ENCODE assay signal across 1 cellular context in the genomic region with DNA sequence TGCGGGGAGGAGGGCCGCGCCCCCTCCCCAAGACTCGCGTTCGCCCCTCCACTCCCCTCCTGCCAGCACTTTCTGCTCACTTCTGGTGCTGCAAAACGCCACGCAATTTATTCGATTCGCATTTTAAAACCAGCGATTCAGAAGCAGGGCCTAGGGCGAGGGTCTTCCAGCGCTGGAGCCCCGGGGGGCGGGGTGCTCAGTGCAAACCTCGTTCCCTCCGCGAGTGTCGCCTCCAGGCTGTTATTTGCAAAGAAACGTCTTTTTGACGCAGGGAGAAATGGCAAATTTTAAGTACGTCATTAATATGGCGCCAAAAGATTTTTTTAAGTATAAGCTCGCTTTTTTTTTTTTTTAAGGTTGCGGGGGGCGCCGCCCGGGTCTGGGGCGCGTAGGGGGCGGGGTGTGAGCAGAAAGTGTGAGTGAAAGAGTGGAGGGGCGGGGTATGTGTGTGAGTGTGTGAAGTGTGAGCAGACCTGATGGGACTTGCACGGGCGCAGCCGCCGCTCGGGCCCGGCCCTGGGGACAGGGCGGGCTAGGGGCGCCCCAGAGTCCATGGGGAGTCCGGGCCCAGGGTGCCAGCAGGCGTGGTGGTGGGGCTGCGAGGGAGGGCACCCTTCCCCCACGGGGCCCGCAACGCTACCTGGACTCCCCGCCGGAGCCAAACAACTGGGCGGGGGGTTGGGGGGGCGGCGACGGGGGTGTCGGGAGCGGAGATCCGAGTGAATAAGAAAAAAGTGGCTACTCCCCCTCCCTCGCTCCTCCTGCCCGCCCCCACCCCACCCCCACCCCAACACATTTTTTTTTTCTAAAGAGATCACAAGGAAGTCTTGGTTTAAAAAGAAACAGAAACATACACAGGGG.
TF ChIP-seq lines count a peak whose summit lies in the region.

A gene (plus strand): TSS at position 845 of the 861 bp plus-strand sequence. CDS start 10,188 bp downstream, outside the sequence.

TF ChIP-seq in HEK293, 187 proteins besides CTCF, POLR2A, EP300 and RAD21 (continued from another document):
- TF ChIP-seq, protein P1, sequence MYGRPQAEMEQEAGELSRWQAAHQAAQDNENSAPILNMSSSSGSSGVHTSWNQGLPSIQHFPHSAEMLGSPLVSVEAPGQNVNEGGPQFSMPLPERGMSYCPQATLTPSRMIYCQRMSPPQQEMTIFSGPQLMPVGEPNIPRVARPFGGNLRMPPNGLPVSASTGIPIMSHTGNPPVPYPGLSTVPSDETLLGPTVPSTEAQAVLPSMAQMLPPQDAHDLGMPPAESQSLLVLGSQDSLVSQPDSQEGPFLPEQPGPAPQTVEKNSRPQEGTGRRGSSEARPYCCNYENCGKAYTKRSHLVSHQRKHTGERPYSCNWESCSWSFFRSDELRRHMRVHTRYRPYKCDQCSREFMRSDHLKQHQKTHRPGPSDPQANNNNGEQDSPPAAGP (tag by site-specific recombination; IDR thresholded peaks at IDR 0.05), result peak; percentile 45; the same call in 1 of the 2 replicates
- TF ChIP-seq ZNF211 (tag by site-specific recombination; IDR thresholded peaks at IDR 0.05; ENCODE audit: low read depth) (no peak), ZNF366 (tag by site-specific recombination; conservative IDR thresholded peaks at IDR 0.05) (peak; percentile 35; the same call in 1 of the 2 replicates), ZNF175 (tag by site-specific recombination; IDR thresholded peaks at IDR 0.05) (no peak), ZNF521 (tag by site-specific recombination; IDR thresholded peaks at IDR 0.05) (no peak), ZNF391 (tag by site-specific recombination; IDR thresholded peaks at IDR 0.05; ENCODE audit: borderline replicate concordance, low read depth) (peak; percentile 30; the same call in 1 of the 2 replicates), ZXDB (tag by site-specific recombination; IDR thresholded peaks at IDR 0.05) (peak; percentile 66), ZFP37 (tag by site-specific recombination; IDR thresholded peaks at IDR 0.05) (no peak), ZFHX2 (tag by site-specific recombination; conservative IDR thresholded peaks at IDR 0.05) (peak; percentile 37; the same call in 1 of the 2 replicates), ZNF621 (tag by site-specific recombination; IDR thresholded peaks at IDR 0.05) (no peak), ZEB2 (tag by site-specific recombination; IDR thresholded peaks at IDR 0.05) (peak; percentile 67), ZNF596 (tag by site-specific recombination; IDR thresholded peaks at IDR 0.05) (no peak), ZSCAN30 (tag by site-specific recombination; IDR thresholded peaks at IDR 0.05) (no peak; the same call in 1 of the 2 replicates), BCL11A (tag by site-specific recombination; IDR thresholded peaks at IDR 0.05; ENCODE audit: low read depth) (peak; percentile 66; the same call in 1 of the 2 replicates), GLI2 (tag by site-specific recombination; IDR thresholded peaks at IDR 0.05; ENCODE audit: borderline replicate concordance, low read depth) (no peak), ZFP41 (tag by site-specific recombination; IDR thresholded peaks at IDR 0.05; ENCODE audit: borderline replicate concordance) (no peak), ZIC2 (tag by site-specific recombination; IDR thresholded peaks at IDR 0.05) (peak; percentile 83), GLI4 (tag by site-specific recombination; IDR thresholded peaks at IDR 0.05) (no peak), SP7 (tag by site-specific recombination; IDR thresholded peaks at IDR 0.05) (no peak; the same call in none of the 2 replicates), BCL11B (tag by site-specific recombination; IDR thresholded peaks at IDR 0.05; ENCODE audit: low read depth) (peak; percentile 44; the same call in 1 of the 2 replicates), ZNF174 (tag by site-specific recombination; IDR thresholded peaks at IDR 0.05) (no peak), SP3 (tag by site-specific recombination; IDR thresholded peaks at IDR 0.05) (peak; percentile 55), ZNF830 (tag by site-specific recombination; IDR thresholded peaks at IDR 0.05; ENCODE audit: low read depth) (no peak), ZNF221 (tag by site-specific recombination; IDR thresholded peaks at IDR 0.05; ENCODE audit: borderline replicate concordance) (no peak), SP2 (tag by site-specific recombination; IDR thresholded peaks at IDR 0.05) (peak; percentile 65)
- TF ChIP-seq, protein P2, sequence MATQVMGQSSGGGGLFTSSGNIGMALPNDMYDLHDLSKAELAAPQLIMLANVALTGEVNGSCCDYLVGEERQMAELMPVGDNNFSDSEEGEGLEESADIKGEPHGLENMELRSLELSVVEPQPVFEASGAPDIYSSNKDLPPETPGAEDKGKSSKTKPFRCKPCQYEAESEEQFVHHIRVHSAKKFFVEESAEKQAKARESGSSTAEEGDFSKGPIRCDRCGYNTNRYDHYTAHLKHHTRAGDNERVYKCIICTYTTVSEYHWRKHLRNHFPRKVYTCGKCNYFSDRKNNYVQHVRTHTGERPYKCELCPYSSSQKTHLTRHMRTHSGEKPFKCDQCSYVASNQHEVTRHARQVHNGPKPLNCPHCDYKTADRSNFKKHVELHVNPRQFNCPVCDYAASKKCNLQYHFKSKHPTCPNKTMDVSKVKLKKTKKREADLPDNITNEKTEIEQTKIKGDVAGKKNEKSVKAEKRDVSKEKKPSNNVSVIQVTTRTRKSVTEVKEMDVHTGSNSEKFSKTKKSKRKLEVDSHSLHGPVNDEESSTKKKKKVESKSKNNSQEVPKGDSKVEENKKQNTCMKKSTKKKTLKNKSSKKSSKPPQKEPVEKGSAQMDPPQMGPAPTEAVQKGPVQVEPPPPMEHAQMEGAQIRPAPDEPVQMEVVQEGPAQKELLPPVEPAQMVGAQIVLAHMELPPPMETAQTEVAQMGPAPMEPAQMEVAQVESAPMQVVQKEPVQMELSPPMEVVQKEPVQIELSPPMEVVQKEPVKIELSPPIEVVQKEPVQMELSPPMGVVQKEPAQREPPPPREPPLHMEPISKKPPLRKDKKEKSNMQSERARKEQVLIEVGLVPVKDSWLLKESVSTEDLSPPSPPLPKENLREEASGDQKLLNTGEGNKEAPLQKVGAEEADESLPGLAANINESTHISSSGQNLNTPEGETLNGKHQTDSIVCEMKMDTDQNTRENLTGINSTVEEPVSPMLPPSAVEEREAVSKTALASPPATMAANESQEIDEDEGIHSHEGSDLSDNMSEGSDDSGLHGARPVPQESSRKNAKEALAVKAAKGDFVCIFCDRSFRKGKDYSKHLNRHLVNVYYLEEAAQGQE (tag by site-specific recombination; IDR thresholded peaks at IDR 0.05), result no peak; the same call in 1 of the 2 replicates
- TF ChIP-seq, protein P3, sequence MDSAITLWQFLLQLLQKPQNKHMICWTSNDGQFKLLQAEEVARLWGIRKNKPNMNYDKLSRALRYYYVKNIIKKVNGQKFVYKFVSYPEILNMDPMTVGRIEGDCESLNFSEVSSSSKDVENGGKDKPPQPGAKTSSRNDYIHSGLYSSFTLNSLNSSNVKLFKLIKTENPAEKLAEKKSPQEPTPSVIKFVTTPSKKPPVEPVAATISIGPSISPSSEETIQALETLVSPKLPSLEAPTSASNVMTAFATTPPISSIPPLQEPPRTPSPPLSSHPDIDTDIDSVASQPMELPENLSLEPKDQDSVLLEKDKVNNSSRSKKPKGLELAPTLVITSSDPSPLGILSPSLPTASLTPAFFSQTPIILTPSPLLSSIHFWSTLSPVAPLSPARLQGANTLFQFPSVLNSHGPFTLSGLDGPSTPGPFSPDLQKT (IDR thresholded peaks at IDR 0.05; ENCODE audit: borderline replicate concordance, low read depth, low read length), result no peak
- TF ChIP-seq, protein P4, sequence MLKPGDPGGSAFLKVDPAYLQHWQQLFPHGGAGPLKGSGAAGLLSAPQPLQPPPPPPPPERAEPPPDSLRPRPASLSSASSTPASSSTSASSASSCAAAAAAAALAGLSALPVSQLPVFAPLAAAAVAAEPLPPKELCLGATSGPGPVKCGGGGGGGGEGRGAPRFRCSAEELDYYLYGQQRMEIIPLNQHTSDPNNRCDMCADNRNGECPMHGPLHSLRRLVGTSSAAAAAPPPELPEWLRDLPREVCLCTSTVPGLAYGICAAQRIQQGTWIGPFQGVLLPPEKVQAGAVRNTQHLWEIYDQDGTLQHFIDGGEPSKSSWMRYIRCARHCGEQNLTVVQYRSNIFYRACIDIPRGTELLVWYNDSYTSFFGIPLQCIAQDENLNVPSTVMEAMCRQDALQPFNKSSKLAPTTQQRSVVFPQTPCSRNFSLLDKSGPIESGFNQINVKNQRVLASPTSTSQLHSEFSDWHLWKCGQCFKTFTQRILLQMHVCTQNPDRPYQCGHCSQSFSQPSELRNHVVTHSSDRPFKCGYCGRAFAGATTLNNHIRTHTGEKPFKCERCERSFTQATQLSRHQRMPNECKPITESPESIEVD (tag by site-specific recombination; IDR thresholded peaks at IDR 0.05), result peak; percentile 49; the same call in 1 of the 2 replicates
- TF ChIP-seq, protein P5, sequence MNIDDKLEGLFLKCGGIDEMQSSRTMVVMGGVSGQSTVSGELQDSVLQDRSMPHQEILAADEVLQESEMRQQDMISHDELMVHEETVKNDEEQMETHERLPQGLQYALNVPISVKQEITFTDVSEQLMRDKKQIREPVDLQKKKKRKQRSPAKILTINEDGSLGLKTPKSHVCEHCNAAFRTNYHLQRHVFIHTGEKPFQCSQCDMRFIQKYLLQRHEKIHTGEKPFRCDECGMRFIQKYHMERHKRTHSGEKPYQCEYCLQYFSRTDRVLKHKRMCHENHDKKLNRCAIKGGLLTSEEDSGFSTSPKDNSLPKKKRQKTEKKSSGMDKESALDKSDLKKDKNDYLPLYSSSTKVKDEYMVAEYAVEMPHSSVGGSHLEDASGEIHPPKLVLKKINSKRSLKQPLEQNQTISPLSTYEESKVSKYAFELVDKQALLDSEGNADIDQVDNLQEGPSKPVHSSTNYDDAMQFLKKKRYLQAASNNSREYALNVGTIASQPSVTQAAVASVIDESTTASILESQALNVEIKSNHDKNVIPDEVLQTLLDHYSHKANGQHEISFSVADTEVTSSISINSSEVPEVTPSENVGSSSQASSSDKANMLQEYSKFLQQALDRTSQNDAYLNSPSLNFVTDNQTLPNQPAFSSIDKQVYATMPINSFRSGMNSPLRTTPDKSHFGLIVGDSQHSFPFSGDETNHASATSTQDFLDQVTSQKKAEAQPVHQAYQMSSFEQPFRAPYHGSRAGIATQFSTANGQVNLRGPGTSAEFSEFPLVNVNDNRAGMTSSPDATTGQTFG (tag by site-specific recombination; IDR thresholded peaks at IDR 0.05; ENCODE audit: borderline replicate concordance), result no peak
- TF ChIP-seq, protein P6, sequence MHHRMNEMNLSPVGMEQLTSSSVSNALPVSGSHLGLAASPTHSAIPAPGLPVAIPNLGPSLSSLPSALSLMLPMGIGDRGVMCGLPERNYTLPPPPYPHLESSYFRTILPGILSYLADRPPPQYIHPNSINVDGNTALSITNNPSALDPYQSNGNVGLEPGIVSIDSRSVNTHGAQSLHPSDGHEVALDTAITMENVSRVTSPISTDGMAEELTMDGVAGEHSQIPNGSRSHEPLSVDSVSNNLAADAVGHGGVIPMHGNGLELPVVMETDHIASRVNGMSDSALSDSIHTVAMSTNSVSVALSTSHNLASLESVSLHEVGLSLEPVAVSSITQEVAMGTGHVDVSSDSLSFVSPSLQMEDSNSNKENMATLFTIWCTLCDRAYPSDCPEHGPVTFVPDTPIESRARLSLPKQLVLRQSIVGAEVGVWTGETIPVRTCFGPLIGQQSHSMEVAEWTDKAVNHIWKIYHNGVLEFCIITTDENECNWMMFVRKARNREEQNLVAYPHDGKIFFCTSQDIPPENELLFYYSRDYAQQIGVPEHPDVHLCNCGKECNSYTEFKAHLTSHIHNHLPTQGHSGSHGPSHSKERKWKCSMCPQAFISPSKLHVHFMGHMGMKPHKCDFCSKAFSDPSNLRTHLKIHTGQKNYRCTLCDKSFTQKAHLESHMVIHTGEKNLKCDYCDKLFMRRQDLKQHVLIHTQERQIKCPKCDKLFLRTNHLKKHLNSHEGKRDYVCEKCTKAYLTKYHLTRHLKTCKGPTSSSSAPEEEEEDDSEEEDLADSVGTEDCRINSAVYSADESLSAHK (tag by site-specific recombination; IDR thresholded peaks at IDR 0.05), result 0 out of 2 replicates have a peak, but pooled peaks have one; percentile 30
- TF ChIP-seq, protein P7, sequence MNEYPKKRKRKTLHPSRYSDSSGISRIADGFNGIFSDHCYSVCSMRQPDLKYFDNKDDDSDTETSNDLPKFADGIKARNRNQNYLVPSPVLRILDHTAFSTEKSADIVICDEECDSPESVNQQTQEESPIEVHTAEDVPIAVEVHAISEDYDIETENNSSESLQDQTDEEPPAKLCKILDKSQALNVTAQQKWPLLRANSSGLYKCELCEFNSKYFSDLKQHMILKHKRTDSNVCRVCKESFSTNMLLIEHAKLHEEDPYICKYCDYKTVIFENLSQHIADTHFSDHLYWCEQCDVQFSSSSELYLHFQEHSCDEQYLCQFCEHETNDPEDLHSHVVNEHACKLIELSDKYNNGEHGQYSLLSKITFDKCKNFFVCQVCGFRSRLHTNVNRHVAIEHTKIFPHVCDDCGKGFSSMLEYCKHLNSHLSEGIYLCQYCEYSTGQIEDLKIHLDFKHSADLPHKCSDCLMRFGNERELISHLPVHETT (tag by site-specific recombination; IDR thresholded peaks at IDR 0.05), result peak; percentile 50; the same call in 1 of the 2 replicates
